1 cellular context compared by ENCODE assay signal in the genomic region with DNA sequence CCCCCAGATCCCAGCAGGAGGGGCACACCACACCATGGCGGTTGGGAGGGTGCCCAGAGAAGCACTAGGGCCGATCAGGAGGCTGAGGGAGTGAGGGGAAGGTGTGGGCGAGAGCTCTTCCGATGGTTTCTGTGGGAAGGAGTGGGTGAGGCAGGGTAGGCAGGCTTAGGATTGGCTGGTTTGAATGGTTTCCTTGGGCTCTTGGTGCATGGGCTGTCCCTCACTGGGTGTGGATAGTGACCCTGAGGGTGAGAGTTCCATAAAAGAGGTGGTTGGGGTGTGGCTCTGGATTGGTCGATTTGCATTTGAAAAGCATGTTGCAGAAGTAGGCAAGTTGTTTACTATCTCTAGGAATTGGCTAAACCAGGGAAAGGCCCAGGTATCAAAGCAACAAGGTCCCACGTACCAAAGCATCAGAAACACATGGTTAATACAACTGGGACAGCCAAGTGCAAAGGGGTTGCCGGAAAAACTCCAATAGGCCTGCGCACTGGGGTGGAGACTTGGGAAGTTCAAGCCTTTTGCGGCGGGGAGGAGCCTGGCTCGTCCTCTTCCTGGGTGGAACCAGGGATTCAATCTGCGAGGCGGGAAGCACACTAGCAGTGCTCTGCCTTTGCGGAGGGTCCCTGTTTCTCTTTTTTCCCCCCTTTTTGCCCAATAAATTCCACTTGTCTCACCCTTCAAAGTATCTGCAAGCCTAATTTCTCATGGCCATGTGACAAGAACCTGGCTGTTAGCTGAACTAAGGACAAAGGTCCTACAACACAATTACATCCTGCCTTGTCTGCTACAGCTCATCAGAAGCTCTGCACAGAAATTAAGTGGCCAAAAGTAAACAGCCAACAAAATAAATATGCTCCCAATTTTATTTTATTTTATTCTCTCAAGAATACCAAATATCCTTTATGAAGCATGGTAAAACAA.
TF ChIP-seq lines count a peak whose summit lies in the region.

No MANE protein-coding gene starts in this region.

TF ChIP-seq in GM12878, 131 proteins besides CTCF, POLR2A, EP300 and RAD21:
- 0 out of 2 replicates have a peak, but pooled peaks have one; percentile 29 for TF ChIP-seq HDGF (IDR thresholded peaks at IDR 0.05)
- TF ChIP-seq, protein P1, sequence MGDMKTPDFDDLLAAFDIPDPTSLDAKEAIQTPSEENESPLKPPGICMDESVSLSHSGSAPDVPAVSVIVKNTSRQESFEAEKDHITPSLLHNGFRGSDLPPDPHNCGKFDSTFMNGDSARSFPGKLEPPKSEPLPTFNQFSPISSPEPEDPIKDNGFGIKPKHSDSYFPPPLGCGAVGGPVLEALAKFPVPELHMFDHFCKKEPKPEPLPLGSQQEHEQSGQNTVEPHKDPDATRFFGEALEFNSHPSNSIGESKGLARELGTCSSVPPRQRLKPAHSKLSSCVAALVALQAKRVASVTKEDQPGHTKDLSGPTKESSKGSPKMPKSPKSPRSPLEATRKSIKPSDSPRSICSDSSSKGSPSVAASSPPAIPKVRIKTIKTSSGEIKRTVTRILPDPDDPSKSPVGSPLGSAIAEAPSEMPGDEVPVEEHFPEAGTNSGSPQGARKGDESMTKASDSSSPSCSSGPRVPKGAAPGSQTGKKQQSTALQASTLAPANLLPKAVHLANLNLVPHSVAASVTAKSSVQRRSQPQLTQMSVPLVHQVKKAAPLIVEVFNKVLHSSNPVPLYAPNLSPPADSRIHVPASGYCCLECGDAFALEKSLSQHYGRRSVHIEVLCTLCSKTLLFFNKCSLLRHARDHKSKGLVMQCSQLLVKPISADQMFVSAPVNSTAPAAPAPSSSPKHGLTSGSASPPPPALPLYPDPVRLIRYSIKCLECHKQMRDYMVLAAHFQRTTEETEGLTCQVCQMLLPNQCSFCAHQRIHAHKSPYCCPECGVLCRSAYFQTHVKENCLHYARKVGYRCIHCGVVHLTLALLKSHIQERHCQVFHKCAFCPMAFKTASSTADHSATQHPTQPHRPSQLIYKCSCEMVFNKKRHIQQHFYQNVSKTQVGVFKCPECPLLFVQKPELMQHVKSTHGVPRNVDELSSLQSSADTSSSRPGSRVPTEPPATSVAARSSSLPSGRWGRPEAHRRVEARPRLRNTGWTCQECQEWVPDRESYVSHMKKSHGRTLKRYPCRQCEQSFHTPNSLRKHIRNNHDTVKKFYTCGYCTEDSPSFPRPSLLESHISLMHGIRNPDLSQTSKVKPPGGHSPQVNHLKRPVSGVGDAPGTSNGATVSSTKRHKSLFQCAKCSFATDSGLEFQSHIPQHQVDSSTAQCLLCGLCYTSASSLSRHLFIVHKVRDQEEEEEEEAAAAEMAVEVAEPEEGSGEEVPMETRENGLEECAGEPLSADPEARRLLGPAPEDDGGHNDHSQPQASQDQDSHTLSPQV (IDR thresholded peaks at IDR 0.05): no peak
